1 cellular context compared by ENCODE assay signal in the genomic region with DNA sequence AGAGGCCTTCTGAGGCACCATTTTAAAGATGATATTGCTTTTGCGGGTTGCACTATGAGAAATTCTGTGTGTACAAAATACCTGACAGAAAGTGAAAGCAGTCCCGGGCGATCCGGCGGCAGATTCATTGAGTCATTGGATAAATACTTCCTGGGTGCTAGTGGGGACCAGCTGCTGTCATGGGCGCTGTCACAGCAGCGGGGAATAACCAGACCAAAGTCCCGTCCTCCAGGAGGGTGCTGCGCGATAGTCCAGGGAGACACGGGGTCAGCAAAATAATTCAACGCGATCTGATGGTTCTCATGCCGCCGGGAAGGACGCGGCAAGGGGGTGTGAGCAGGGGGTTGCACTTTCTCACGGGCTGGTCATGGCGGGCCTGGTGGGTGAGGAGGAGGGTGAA.
TF ChIP-seq lines count a peak whose summit lies in the region.

No MANE protein-coding gene starts in this region.

TF ChIP-seq in HepG2, 621 proteins besides CTCF, POLR2A, EP300 and RAD21 (continued from another document and continues in another):
- TF ChIP-seq, protein P1, sequence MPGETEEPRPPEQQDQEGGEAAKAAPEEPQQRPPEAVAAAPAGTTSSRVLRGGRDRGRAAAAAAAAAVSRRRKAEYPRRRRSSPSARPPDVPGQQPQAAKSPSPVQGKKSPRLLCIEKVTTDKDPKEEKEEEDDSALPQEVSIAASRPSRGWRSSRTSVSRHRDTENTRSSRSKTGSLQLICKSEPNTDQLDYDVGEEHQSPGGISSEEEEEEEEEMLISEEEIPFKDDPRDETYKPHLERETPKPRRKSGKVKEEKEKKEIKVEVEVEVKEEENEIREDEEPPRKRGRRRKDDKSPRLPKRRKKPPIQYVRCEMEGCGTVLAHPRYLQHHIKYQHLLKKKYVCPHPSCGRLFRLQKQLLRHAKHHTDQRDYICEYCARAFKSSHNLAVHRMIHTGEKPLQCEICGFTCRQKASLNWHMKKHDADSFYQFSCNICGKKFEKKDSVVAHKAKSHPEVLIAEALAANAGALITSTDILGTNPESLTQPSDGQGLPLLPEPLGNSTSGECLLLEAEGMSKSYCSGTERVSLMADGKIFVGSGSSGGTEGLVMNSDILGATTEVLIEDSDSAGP (CRISPR knock-in tag; IDR thresholded peaks at IDR 0.05; ENCODE audit: borderline replicate concordance) = no peak
- TF ChIP-seq JARID2 (CRISPR knock-in tag; IDR thresholded peaks at IDR 0.05; ENCODE audit: insufficient replicate concordance) (no peak), CBX2 (IDR thresholded peaks at IDR 0.05; ENCODE audit: low read depth, low read length) (no peak), CBX2 (CRISPR knock-in tag; IDR thresholded peaks at IDR 0.05; ENCODE audit: low read depth) (no peak), HDAC2 (CRISPR knock-in tag; IDR thresholded peaks at IDR 0.05) (peak; percentile 30; the same call in 1 of the 2 replicates), TAF1 (CRISPR knock-in tag; IDR thresholded peaks at IDR 0.05) (no peak), ZNF777 (CRISPR knock-in tag; IDR thresholded peaks at IDR 0.05) (no peak), MAZ (IDR thresholded peaks at IDR 0.05; ENCODE audit: borderline replicate concordance, low read depth, low read length) (no peak), MAZ (CRISPR knock-in tag; IDR thresholded peaks at IDR 0.05; ENCODE audit: low read depth) (no peak), ONECUT2 (CRISPR knock-in tag; IDR thresholded peaks at IDR 0.05) (no peak), ZNF180 (CRISPR knock-in tag; IDR thresholded peaks at IDR 0.05; ENCODE audit: borderline replicate concordance, low read depth) (no peak), ZNF407 (CRISPR knock-in tag; IDR thresholded peaks at IDR 0.05; ENCODE audit: not compliant biosample characterization) (no peak), NRL (CRISPR knock-in tag; IDR thresholded peaks at IDR 0.05; ENCODE audit: borderline replicate concordance) (no peak; the same call in 1 of the 2 replicates), ZNF605 (CRISPR knock-in tag; IDR thresholded peaks at IDR 0.05) (0 out of 2 replicates have a peak, but pooled peaks have one; percentile 34), RBAK (CRISPR knock-in tag; IDR thresholded peaks at IDR 0.05) (no peak), IRX3 (CRISPR knock-in tag; IDR thresholded peaks at IDR 0.05; ENCODE audit: borderline replicate concordance, low read depth) (no peak), PRPF4 (IDR thresholded peaks at IDR 0.05; ENCODE audit: low read depth, low read length, poor library complexity, severe bottlenecking) (no peak), ZNF552 (CRISPR knock-in tag; IDR thresholded peaks at IDR 0.05; ENCODE audit: borderline replicate concordance) (no peak), NR0B2 (CRISPR knock-in tag; IDR thresholded peaks at IDR 0.05) (no peak), AGO1 (IDR thresholded peaks at IDR 0.05; ENCODE audit: low read depth, low read length, poor library complexity, severe bottlenecking) (no peak), NBN (conservative IDR thresholded peaks at IDR 0.05) (no peak), GATA4 (IDR thresholded peaks at IDR 0.05; ENCODE audit: borderline replicate concordance, low read depth) (no peak), ATF1 (CRISPR knock-in tag; IDR thresholded peaks at IDR 0.05) (no peak), IKZF4 (CRISPR knock-in tag; IDR thresholded peaks at IDR 0.05; ENCODE audit: borderline replicate concordance, low read depth, not compliant biosample characterization) (no peak), ZNF224 (CRISPR knock-in tag; IDR thresholded peaks at IDR 0.05) (no peak), ZKSCAN1 (IDR thresholded peaks at IDR 0.05; ENCODE audit: low read length) (no peak), IKZF1 (IDR thresholded peaks at IDR 0.05) (no peak), ZBTB7B (CRISPR knock-in tag; IDR thresholded peaks at IDR 0.05) (0 out of 2 replicates have a peak, but pooled peaks have one; percentile 37), STAT6 (CRISPR knock-in tag; IDR thresholded peaks at IDR 0.05; ENCODE audit: borderline replicate concordance) (no peak), BHLHE40 (IDR thresholded peaks at IDR 0.05; ENCODE audit: low read length) (no peak), ZFP82 (CRISPR knock-in tag; IDR thresholded peaks at IDR 0.05; ENCODE audit: borderline replicate concordance) (no peak), ZFP37 (CRISPR knock-in tag; IDR thresholded peaks at IDR 0.05; ENCODE audit: borderline replicate concordance) (no peak), RARG (CRISPR knock-in tag; IDR thresholded peaks at IDR 0.05; ENCODE audit: low read depth) (no peak), ZBTB42 (CRISPR knock-in tag; IDR thresholded peaks at IDR 0.05) (no peak), CCDC6 (CRISPR knock-in tag; IDR thresholded peaks at IDR 0.05) (no peak), TMF1 (CRISPR knock-in tag; IDR thresholded peaks at IDR 0.05; ENCODE audit: low read depth) (no peak), NFE2 (CRISPR knock-in tag; IDR thresholded peaks at IDR 0.05) (no peak), PLRG1 (conservative IDR thresholded peaks at IDR 0.05) (no peak), ZNF607 (CRISPR knock-in tag; IDR thresholded peaks at IDR 0.05; ENCODE audit: borderline replicate concordance) (no peak), ZNF234 (CRISPR knock-in tag; conservative IDR thresholded peaks at IDR 0.05) (no peak)
- TF ChIP-seq, protein P2, sequence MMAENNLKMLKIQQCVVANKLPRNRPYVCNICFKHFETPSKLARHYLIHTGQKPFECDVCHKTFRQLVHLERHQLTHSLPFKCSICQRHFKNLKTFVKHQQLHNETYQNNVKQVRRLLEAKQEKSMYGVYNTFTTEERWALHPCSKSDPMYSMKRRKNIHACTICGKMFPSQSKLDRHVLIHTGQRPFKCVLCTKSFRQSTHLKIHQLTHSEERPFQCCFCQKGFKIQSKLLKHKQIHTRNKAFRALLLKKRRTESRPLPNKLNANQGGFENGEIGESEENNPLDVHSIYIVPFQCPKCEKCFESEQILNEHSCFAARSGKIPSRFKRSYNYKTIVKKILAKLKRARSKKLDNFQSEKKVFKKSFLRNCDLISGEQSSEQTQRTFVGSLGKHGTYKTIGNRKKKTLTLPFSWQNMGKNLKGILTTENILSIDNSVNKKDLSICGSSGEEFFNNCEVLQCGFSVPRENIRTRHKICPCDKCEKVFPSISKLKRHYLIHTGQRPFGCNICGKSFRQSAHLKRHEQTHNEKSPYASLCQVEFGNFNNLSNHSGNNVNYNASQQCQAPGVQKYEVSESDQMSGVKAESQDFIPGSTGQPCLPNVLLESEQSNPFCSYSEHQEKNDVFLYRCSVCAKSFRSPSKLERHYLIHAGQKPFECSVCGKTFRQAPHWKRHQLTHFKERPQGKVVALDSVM (CRISPR knock-in tag; IDR thresholded peaks at IDR 0.05) = no peak
- TF ChIP-seq, protein P3, sequence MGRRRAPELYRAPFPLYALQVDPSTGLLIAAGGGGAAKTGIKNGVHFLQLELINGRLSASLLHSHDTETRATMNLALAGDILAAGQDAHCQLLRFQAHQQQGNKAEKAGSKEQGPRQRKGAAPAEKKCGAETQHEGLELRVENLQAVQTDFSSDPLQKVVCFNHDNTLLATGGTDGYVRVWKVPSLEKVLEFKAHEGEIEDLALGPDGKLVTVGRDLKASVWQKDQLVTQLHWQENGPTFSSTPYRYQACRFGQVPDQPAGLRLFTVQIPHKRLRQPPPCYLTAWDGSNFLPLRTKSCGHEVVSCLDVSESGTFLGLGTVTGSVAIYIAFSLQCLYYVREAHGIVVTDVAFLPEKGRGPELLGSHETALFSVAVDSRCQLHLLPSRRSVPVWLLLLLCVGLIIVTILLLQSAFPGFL (CRISPR knock-in tag; IDR thresholded peaks at IDR 0.05) = no peak
- TF ChIP-seq, protein P4, sequence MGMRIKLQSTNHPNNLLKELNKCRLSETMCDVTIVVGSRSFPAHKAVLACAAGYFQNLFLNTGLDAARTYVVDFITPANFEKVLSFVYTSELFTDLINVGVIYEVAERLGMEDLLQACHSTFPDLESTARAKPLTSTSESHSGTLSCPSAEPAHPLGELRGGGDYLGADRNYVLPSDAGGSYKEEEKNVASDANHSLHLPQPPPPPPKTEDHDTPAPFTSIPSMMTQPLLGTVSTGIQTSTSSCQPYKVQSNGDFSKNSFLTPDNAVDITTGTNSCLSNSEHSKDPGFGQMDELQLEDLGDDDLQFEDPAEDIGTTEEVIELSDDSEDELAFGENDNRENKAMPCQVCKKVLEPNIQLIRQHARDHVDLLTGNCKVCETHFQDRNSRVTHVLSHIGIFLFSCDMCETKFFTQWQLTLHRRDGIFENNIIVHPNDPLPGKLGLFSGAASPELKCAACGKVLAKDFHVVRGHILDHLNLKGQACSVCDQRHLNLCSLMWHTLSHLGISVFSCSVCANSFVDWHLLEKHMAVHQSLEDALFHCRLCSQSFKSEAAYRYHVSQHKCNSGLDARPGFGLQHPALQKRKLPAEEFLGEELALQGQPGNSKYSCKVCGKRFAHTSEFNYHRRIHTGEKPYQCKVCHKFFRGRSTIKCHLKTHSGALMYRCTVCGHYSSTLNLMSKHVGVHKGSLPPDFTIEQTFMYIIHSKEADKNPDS (CRISPR knock-in tag; IDR thresholded peaks at IDR 0.05) = no peak
- TF ChIP-seq, protein P5, sequence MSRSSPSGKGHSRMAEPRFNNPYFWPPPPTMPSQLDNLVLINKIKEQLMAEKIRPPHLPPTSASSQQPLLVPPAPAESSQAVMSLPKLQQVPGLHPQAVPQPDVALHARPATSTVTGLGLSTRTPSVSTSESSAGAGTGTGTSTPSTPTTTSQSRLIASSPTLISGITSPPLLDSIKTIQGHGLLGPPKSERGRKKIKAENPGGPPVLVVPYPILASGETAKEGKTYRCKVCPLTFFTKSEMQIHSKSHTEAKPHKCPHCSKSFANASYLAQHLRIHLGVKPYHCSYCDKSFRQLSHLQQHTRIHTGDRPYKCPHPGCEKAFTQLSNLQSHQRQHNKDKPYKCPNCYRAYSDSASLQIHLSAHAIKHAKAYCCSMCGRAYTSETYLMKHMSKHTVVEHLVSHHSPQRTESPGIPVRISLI (CRISPR knock-in tag; IDR thresholded peaks at IDR 0.05; ENCODE audit: borderline replicate concordance) = no peak
